In the genomic region with DNA sequence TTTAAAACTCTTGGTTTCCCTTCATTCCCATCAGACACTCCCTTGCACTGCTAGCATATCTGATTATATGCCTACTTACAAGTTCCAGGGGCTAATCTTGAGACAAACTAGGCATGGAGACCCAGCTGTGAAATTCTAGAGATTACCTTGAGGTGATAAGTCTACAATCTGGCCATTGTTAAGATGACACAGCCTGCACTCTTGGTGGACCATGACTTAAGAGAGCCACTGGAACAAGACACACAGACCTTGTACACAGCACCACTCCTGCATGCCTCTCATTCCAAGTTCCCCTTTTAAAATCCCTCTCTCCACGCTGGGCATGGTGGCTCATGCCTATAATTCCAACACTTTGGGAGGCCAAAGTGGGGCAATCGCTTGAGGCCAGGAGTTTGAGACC, we compare ENCODE assay signal across 1 cellular context.
TF ChIP-seq lines count a peak whose summit lies in the region.

No MANE protein-coding gene starts in this region.

TF ChIP-seq in GM23338, 12 proteins besides CTCF, POLR2A, EP300 and RAD21:
- TF ChIP-seq, protein P1, sequence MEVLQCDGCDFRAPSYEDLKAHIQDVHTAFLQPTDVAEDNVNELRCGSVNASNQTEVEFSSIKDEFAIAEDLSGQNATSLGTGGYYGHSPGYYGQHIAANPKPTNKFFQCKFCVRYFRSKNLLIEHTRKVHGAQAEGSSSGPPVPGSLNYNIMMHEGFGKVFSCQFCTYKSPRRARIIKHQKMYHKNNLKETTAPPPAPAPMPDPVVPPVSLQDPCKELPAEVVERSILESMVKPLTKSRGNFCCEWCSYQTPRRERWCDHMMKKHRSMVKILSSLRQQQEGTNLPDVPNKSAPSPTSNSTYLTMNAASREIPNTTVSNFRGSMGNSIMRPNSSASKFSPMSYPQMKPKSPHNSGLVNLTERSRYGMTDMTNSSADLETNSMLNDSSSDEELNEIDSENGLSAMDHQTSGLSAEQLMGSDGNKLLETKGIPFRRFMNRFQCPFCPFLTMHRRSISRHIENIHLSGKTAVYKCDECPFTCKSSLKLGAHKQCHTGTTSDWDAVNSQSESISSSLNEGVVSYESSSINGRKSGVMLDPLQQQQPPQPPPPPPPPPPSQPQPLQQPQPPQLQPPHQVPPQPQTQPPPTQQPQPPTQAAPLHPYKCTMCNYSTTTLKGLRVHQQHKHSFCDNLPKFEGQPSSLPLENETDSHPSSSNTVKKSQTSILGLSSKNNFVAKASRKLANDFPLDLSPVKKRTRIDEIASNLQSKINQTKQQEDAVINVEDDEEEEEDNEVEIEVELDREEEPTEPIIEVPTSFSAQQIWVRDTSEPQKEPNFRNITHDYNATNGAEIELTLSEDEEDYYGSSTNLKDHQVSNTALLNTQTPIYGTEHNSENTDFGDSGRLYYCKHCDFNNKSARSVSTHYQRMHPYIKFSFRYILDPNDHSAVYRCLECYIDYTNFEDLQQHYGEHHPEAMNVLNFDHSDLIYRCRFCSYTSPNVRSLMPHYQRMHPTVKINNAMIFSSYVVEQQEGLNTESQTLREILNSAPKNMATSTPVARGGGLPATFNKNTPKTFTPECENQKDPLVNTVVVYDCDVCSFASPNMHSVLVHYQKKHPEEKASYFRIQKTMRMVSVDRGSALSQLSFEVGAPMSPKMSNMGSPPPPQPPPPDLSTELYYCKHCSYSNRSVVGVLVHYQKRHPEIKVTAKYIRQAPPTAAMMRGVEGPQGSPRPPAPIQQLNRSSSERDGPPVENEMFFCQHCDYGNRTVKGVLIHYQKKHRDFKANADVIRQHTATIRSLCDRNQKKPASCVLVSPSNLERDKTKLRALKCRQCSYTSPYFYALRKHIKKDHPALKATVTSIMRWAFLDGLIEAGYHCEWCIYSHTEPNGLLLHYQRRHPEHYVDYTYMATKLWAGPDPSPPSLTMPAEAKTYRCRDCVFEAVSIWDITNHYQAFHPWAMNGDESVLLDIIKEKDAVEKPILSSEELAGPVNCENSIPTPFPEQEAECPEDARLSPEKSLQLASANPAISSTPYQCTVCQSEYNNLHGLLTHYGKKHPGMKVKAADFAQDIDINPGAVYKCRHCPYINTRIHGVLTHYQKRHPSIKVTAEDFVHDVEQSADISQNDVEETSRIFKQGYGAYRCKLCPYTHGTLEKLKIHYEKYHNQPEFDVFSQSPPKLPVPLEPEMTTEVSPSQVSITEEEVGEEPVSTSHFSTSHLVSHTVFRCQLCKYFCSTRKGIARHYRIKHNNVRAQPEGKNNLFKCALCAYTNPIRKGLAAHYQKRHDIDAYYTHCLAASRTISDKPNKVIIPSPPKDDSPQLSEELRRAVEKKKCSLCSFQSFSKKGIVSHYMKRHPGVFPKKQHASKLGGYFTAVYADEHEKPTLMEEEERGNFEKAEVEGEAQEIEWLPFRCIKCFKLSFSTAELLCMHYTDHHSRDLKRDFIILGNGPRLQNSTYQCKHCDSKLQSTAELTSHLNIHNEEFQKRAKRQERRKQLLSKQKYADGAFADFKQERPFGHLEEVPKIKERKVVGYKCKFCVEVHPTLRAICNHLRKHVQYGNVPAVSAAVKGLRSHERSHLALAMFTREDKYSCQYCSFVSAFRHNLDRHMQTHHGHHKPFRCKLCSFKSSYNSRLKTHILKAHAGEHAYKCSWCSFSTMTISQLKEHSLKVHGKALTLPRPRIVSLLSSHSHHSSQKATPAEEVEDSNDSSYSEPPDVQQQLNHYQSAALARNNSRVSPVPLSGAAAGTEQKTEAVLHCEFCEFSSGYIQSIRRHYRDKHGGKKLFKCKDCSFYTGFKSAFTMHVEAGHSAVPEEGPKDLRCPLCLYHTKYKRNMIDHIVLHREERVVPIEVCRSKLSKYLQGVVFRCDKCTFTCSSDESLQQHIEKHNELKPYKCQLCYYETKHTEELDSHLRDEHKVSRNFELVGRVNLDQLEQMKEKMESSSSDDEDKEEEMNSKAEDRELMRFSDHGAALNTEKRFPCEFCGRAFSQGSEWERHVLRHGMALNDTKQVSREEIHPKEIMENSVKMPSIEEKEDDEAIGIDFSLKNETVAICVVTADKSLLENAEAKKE (CRISPR knock-in tag; IDR thresholded peaks at IDR 0.05) = no peak
- TF ChIP-seq JUNB (IDR thresholded peaks at IDR 0.05; ENCODE audit: unreplicated experiment) = no peak
- TF ChIP-seq, protein P2, sequence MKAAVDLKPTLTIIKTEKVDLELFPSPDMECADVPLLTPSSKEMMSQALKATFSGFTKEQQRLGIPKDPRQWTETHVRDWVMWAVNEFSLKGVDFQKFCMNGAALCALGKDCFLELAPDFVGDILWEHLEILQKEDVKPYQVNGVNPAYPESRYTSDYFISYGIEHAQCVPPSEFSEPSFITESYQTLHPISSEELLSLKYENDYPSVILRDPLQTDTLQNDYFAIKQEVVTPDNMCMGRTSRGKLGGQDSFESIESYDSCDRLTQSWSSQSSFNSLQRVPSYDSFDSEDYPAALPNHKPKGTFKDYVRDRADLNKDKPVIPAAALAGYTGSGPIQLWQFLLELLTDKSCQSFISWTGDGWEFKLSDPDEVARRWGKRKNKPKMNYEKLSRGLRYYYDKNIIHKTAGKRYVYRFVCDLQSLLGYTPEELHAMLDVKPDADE (IDR thresholded peaks at IDR 0.05) = no peak
- no peak for TF ChIP-seq NANOG (IDR thresholded peaks at IDR 0.05; ENCODE audit: borderline replicate concordance)
- TF ChIP-seq POLR2AphosphoS5 (IDR thresholded peaks at IDR 0.05; ENCODE audit: low read depth) = no peak
- TF ChIP-seq ZNF114 (CRISPR knock-in tag; IDR thresholded peaks at IDR 0.05) = no peak
- TF ChIP-seq EZH2 (IDR thresholded peaks at IDR 0.05; ENCODE audit: low read depth, unreplicated experiment) = no peak
